ENCODE assay signal across 19 cellular contexts in the genomic region with DNA sequence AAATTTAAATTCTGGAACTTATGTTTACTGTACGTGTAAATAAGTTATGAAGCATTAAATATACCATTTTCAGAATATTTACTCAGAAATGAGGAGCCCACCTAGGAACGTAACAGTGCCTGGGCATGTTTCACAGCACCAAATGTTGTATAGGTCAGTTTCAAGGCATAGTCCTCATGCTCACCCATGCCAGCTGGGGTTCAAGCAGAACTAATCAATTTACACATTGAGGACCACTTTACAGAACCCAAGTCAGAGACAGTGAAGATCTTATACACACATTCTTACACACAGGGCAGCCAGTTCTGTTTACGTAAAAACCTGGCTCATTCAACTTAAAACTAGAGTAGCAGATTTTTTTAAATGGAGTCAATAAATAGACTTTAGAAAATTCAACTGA. TPM values are rescaled to one million over a fixed set of nuclear protein-coding genes. Genes with fewer than 3 reads are reported as not detected.
DNase-seq lines count a peak whose midpoint lies in the region; ATAC-seq and TF ChIP-seq lines count a peak whose summit lies in the region.
"Had no signal": no experiment of that assay in that cellular context is flagged by ENCODE, and none has a peak within 500 bp of the region (broad histone marks: within the 10 kb centered on the region; RNA-seq: fewer than 3 reads in every experiment).

No MANE protein-coding gene starts in this region.

- H3K4me1 ChIP-seq in DND-41 (ENCODE audit: insufficient read depth, low read length), result peaks cover 38% of the 10 kb centered on the region
- peaks cover 8% of the 10 kb centered on the region; the same call in 1 of the 2 replicates for H3K4me1 ChIP-seq in HEK293 (ENCODE audit: control insufficient read depth, insufficient read depth, low read length)
- peaks cover 29% of the 10 kb centered on the region for H3K4me1 ChIP-seq in SJCRH30
- H3K4me1 ChIP-seq in iPS-20b (ENCODE audit: insufficient read depth, low read length), result peaks cover 26% of the 10 kb centered on the region

- H3K36me3 ChIP-seq in DND-41 (ENCODE audit: insufficient read depth, low read length) (peaks cover 5% of the 10 kb centered on the region), HEK293 (ENCODE audit: control insufficient read depth in 2 of 2, insufficient read depth in 1 of 2, low read length in 2 of 2) (peaks cover under 1 to 5% of the 10 kb centered on the region in 2 experiments; a peak in 2 of 3 replicates), SJCRH30 (no peaks in the 10 kb centered on the region), iPS-20b (ENCODE audit: insufficient read depth, low read depth, low read length) (peaks cover 6% of the 10 kb centered on the region; the same call in 1 of the 2 replicates)
- H3K36me3 ChIP-seq: adrenal gland, cardiac muscle cell, neutrophil had no signal

- H3K9ac ChIP-seq in DND-41 (ENCODE audit: low read depth, low read length) (no peak overlapping the region), iPS-20b (ENCODE audit: low read depth, low read length) (no peak overlapping the region)

- no peaks in the 10 kb centered on the region for H3K9me3 ChIP-seq in DND-41 (ENCODE audit: insufficient read depth, low read length, severe bottlenecking)
- H3K9me3 ChIP-seq in HEK293 (ENCODE audit: control insufficient read depth, insufficient read depth, low read depth, low read length), result no peaks in the 10 kb centered on the region
- H3K9me3 ChIP-seq in SJCRH30 (replicated peaks), result no peaks in the 10 kb centered on the region
- H3K9me3 ChIP-seq in iPS-20b (ENCODE audit: insufficient read depth, low read depth, low read length), result no peaks in the 10 kb centered on the region
- H3K9me3 ChIP-seq: adrenal gland, left ventricle myocardium inferior, neutrophil had no signal

- no peaks in the 10 kb centered on the region for H3K27me3 ChIP-seq in DND-41 (ENCODE audit: insufficient read depth, low read length, poor library complexity)
- H3K27me3 ChIP-seq in SJCRH30, result no peaks in the 10 kb centered on the region
- H3K27me3 ChIP-seq in iPS-20b (ENCODE audit: insufficient read depth, low read length), result no peaks in the 10 kb centered on the region
- H3K27me3 ChIP-seq: adrenal gland, cardiac muscle cell had no signal

- H3K27ac ChIP-seq in DND-41 (ENCODE audit: low read length) (no peak overlapping the region), HEK293 (ENCODE audit: extremely low read depth, low read depth, low read length) (no peak overlapping the region), SJCRH30 (peak overlapping the region; percentile 99), iPS-20b (ENCODE audit: low read length) (no peak overlapping the region)
- H3K27ac ChIP-seq: cardiac muscle cell, left ventricle myocardium inferior, neutrophil had no signal

- H3K79me2 ChIP-seq in DND-41 (ENCODE audit: insufficient read depth, low read length), result peaks cover 16% of the 10 kb centered on the region

- CTCF ChIA-PET in HEK293 (lab: Yijun Ruan, JAX), result interaction anchor here (0.7 kb wide), 1 partner anchor 32 kb away, joined by 3 read pairs; no protein-coding TSS in a partner anchor

- no peak for DNase-seq in DND-41
- DNase-seq in SJCRH30, result peak; percentile 87 to 95
- no peak for DNase-seq in NCI-H2227 (lab: John Stamatoyannopoulos, UW; ENCODE audit: unreplicated experiment)
- DNase-seq in DMS53 (lab: John Stamatoyannopoulos, UW), result no peak
- no peak for DNase-seq in cerebellum (ENCODE audit: low spot score)
- DNase-seq: activated CD4-positive, CD25-positive, alpha-beta regulatory T cell treated with anti-CD3 and anti-CD28 coated beads, Interleukin-2, amount 50 U/mL, for 72 hours; adrenal gland; CD8-positive, alpha-beta memory T cell; head of caudate nucleus; left ventricle myocardium inferior; NCI-H1436; small intestine; stimulated activated CD4-positive, alpha-beta T cell treated with anti-CD3 and anti-CD28 coated beads, Interleukin-2, amount 100 ng/mL, for 48 hours; stimulated activated naive CD4-positive, alpha-beta T cell treated with Interleukin-2 at 50 U/mL for 16 hours; trophoblast cell had no signal

- POLR2A ChIA-PET in HEK293 (lab: Yijun Ruan, JAX), result no interaction called here

- no peak for ATAC-seq in DND-41 (ENCODE audit: insufficient read depth, low read depth)

- TF ChIP-seq CTCF in DND-41 (IDR thresholded peaks at IDR 0.05; ENCODE audit: borderline replicate concordance, extremely low read depth, low read length, poor library complexity, severe bottlenecking), result no peak
- no peak for TF ChIP-seq CTCF in HEK293 (tag by site-specific recombination; IDR thresholded peaks at IDR 0.05)

- no peak overlapping the region; a peak in 1 of 4 replicates for H3K4me3 ChIP-seq in DND-41 (ENCODE audit: low read depth in 1 of 2, low read length in 2 of 2)
- no peak overlapping the region for H3K4me3 ChIP-seq in HEK293 (ENCODE audit: low read depth, low read length)
- H3K4me3 ChIP-seq in SJCRH30, result peak overlapping the region; percentile 92
- H3K4me3 ChIP-seq in iPS-20b (ENCODE audit: low read length), result 0 out of 2 replicates have a peak overlapping the region, but pooled peaks have one; percentile 8
- H3K4me3 ChIP-seq: adrenal gland, cardiac muscle cell, left ventricle myocardium inferior had no signal

- H2AFZ ChIP-seq in DND-41 (ENCODE audit: low read depth, low read length), result no peak overlapping the region

- H3K4me2 ChIP-seq in DND-41 (ENCODE audit: insufficient read depth, low read length), result peak overlapping the region; percentile 96; the same call in 1 of the 2 replicates

- no peaks in the 10 kb centered on the region for H4K20me1 ChIP-seq in DND-41 (ENCODE audit: insufficient read depth, low read length)

TF ChIP-seq in HEK293, 187 proteins besides CTCF, POLR2A, EP300 and RAD21:
- TF ChIP-seq, protein P1, sequence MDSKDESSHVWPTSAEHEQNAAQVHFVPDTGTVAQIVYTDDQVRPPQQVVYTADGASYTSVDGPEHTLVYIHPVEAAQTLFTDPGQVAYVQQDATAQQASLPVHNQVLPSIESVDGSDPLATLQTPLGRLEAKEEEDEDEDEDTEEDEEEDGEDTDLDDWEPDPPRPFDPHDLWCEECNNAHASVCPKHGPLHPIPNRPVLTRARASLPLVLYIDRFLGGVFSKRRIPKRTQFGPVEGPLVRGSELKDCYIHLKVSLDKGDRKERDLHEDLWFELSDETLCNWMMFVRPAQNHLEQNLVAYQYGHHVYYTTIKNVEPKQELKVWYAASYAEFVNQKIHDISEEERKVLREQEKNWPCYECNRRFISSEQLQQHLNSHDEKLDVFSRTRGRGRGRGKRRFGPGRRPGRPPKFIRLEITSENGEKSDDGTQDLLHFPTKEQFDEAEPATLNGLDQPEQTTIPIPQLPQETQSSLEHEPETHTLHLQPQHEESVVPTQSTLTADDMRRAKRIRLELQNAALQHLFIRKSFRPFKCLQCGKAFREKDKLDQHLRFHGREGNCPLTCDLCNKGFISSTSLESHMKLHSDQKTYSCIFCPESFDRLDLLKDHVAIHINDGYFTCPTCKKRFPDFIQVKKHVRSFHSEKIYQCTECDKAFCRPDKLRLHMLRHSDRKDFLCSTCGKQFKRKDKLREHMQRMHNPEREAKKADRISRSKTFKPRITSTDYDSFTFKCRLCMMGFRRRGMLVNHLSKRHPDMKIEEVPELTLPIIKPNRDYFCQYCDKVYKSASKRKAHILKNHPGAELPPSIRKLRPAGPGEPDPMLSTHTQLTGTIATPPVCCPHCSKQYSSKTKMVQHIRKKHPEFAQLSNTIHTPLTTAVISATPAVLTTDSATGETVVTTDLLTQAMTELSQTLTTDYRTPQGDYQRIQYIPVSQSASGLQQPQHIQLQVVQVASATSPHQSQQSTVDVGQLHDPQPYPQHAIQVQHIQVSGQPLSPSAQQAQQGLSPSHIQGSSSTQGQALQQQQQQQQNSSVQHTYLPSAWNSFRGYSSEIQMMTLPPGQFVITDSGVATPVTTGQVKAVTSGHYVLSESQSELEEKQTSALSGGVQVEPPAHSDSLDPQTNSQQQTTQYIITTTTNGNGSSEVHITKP (tag by site-specific recombination; IDR thresholded peaks at IDR 0.05), result no peak
- no peak for TF ChIP-seq ZNF132 (tag by site-specific recombination; IDR thresholded peaks at IDR 0.05; ENCODE audit: borderline replicate concordance)
- TF ChIP-seq, protein P2, sequence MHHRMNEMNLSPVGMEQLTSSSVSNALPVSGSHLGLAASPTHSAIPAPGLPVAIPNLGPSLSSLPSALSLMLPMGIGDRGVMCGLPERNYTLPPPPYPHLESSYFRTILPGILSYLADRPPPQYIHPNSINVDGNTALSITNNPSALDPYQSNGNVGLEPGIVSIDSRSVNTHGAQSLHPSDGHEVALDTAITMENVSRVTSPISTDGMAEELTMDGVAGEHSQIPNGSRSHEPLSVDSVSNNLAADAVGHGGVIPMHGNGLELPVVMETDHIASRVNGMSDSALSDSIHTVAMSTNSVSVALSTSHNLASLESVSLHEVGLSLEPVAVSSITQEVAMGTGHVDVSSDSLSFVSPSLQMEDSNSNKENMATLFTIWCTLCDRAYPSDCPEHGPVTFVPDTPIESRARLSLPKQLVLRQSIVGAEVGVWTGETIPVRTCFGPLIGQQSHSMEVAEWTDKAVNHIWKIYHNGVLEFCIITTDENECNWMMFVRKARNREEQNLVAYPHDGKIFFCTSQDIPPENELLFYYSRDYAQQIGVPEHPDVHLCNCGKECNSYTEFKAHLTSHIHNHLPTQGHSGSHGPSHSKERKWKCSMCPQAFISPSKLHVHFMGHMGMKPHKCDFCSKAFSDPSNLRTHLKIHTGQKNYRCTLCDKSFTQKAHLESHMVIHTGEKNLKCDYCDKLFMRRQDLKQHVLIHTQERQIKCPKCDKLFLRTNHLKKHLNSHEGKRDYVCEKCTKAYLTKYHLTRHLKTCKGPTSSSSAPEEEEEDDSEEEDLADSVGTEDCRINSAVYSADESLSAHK (tag by site-specific recombination; IDR thresholded peaks at IDR 0.05), result 0 out of 2 replicates have a peak, but pooled peaks have one; percentile 29

RNA-seq across cellular contexts. Expression of a gene that starts 2.0 kb away (rescaled TPM):
- 8.6 and 9.7 TPM in 2 replicates for total RNA-seq in SJCRH30 (2014; rRNA removed; shearing (Covaris generic))
- 7.2 TPM for total RNA-seq in cerebellum

Comparison
In these comparisons a context has a peak if more than half of its experiments do, and no peak if none do; other contexts are left out.
1. DNase-seq: peak in SJCRH30 (2 of 2); none in DND-41 (single experiment), NCI-H2227 (single experiment), DMS53 (single experiment) and cerebellum (single experiment).
2. H3K4me3 ChIP-seq: peak in SJCRH30 (single experiment) and iPS-20b (single experiment); none in DND-41 (0 of 2) and HEK293 (single experiment).